ENCODE assay signal across 7 cellular contexts in genomic region chr9:86633904-86634303, GRCh38.
"Had no signal": no experiment of that assay in that cellular context is flagged by ENCODE, and none has a peak within 500 bp of the region (broad histone marks: within the 10 kb centered on the region; RNA-seq: fewer than 3 reads in every experiment).

No MANE protein-coding gene starts in this region.

- H3K27ac ChIP-seq: HL-60 had no signal

- H3K4me3 ChIP-seq: GM23338 had no signal

- H3K9me3 Mint-ChIP-seq: GM23338, HFFc6 had no signal

- H3K4me1 Mint-ChIP-seq: IgD-negative memory B cell had no signal

- H3K4me2 ChIP-seq: GM23338 had no signal

- H3K27ac Mint-ChIP-seq: GM23338, H9, HFFc6, IgD-negative memory B cell had no signal

- H3K36me3 Mint-ChIP-seq: IgD-negative memory B cell had no signal

- DNase-seq: H9, HCEC 1CT, HFFc6, KBM-7 had no signal

- H3K4me3 Mint-ChIP-seq: GM23338, H9, HFFc6, IgD-negative memory B cell had no signal
